15 cellular contexts compared by ENCODE assay signal in genomic region chr18:68316636-68317035, GRCh38.
A peak's percentile ranks its signal among the peaks of the same experiment; 100 is the strongest.
DNase-seq lines count a peak whose midpoint lies in the region; ATAC-seq, FAIRE-seq and TF ChIP-seq lines count a peak whose summit lies in the region.
"Had no signal": no experiment of that assay in that cellular context is flagged by ENCODE, and none has a peak within 500 bp of the region (broad histone marks: within the 10 kb centered on the region; RNA-seq: fewer than 3 reads in every experiment).

No MANE protein-coding gene starts in this region.

- H3K4me1 Mint-ChIP-seq in activated T-cell treated with anti-CD3 and anti-CD28 coated beads, Interleukin-2, amount 50 U/mL, for 24 hours (ENCODE audit: low read depth): no peaks in the 10 kb centered on the region
- H3K4me1 Mint-ChIP-seq in naive thymus-derived CD8-positive, alpha-beta T cell: no peaks in the 10 kb centered on the region

- H3K9me2 ChIP-seq in GM23248 (ENCODE audit: insufficient read depth): no peaks in the 10 kb centered on the region

- H3K79me2 ChIP-seq in GM23248 (ENCODE audit: insufficient read depth): no peaks in the 10 kb centered on the region
- no peaks in the 10 kb centered on the region for H3K79me2 ChIP-seq in fibroblast of lung (ENCODE audit: control insufficient read depth, insufficient read depth, low read length)

- no peaks in the 10 kb centered on the region for H3F3A ChIP-seq in GM23248 (ENCODE audit: insufficient read depth)

- POLR2A ChIA-PET in naive thymus-derived CD8-positive, alpha-beta T cell (lab: Charles Lee): no interaction called here

- peak overlapping the region; percentile 99 for H2AFZ ChIP-seq in GM23248
- peak overlapping the region; percentile 82 for H2AFZ ChIP-seq in fibroblast of lung (ENCODE audit: low read length)

- peak overlapping the region; percentile 76 for H3K4me3 ChIP-seq in GM23248
- no peak overlapping the region for H3K4me3 ChIP-seq in RWPE2 (ENCODE audit: severe bottlenecking)
- H3K4me3 ChIP-seq in fibroblast of lung (replicated peaks in 1 of 4; ENCODE audit: control extremely low read depth in 1 of 4, insufficient read depth in 1 of 4, low read depth in 3 of 4, low read length in 4 of 4): peak overlapping the region; percentile 18 to 36 (median 32)
- H3K4me3 ChIP-seq in skeletal muscle satellite cell (ENCODE audit: low read length): peak overlapping the region; percentile 62
- H3K4me3 ChIP-seq: lung had no signal

- H3K27me3 ChIP-seq in GM23248 (replicated peaks; ENCODE audit: insufficient read depth): no peaks in the 10 kb centered on the region
- no peaks in the 10 kb centered on the region for H3K27me3 ChIP-seq in RWPE2 (ENCODE audit: insufficient read depth, poor library complexity, severe bottlenecking)
- H3K27me3 ChIP-seq in fibroblast of lung (ENCODE audit: control insufficient read depth, insufficient read depth, low read length): no peaks in the 10 kb centered on the region
- no peaks in the 10 kb centered on the region for H3K27me3 ChIP-seq in skeletal muscle satellite cell (ENCODE audit: control insufficient read depth, insufficient read depth, low read length)

- H3K27ac ChIP-seq in GM23248: peak overlapping the region; percentile 19; the same call in 1 of the 2 replicates
- H3K27ac ChIP-seq in RWPE2 (ENCODE audit: poor library complexity, severe bottlenecking): no peak overlapping the region
- peak overlapping the region; percentile 15 for H3K27ac ChIP-seq in fibroblast of lung (ENCODE audit: insufficient read depth, low read length)
- H3K27ac ChIP-seq: VCaP had no signal

- H3K36me3 Mint-ChIP-seq in activated T-cell treated with anti-CD3 and anti-CD28 coated beads, Interleukin-2, amount 50 U/mL, for 24 hours (ENCODE audit: low read depth): no peaks in the 10 kb centered on the region
- H3K36me3 Mint-ChIP-seq in naive thymus-derived CD8-positive, alpha-beta T cell: no peaks in the 10 kb centered on the region

- H3K9me3 Mint-ChIP-seq in activated T-cell treated with anti-CD3 and anti-CD28 coated beads, Interleukin-2, amount 50 U/mL, for 24 hours: no peaks in the 10 kb centered on the region
- peaks cover 0 to 7% (median 0%) of the 10 kb centered on the region in 9 donors for H3K9me3 Mint-ChIP-seq in naive thymus-derived CD8-positive, alpha-beta T cell
- H3K9me3 Mint-ChIP-seq: activated T-cell treated with anti-CD3 and anti-CD28 coated beads, Interleukin-2, amount 50 U/mL, for 72 hours had no signal

- in situ Hi-C loops in GM23248 (cut with MboI): no loop called here

- FAIRE-seq in GM12892 (lab: Jason Lieb, UNC): no peak

- H3K9ac ChIP-seq in GM23248 (peak overlapping the region; percentile 70), fibroblast of lung (ENCODE audit: insufficient read depth, low read length) (no peak overlapping the region), skeletal muscle satellite cell (ENCODE audit: low read depth, low read length) (peak overlapping the region; percentile 69)

- no peak for TF ChIP-seq POLR2A in GM12892 (IDR thresholded peaks at IDR 0.05; ENCODE audit: low read depth, low read length)

- peaks cover 5% of the 10 kb centered on the region; the same call in 1 of the 2 replicates for H3K4me1 ChIP-seq in GM23248 (ENCODE audit: insufficient read depth)
- no peaks in the 10 kb centered on the region for H3K4me1 ChIP-seq in RWPE2 (ENCODE audit: insufficient read depth, poor library complexity, severe bottlenecking)
- no peaks in the 10 kb centered on the region for H3K4me1 ChIP-seq in fibroblast of lung (ENCODE audit: control insufficient read depth, extremely low read depth, insufficient read depth, low read length)
- peaks cover 27% of the 10 kb centered on the region for H3K4me1 ChIP-seq in skeletal muscle satellite cell (ENCODE audit: control insufficient read depth, insufficient read depth, low read length)

- H3K4me2 ChIP-seq in GM23248 (ENCODE audit: unreplicated experiment) (peak overlapping the region; percentile 95), fibroblast of lung (ENCODE audit: extremely low read depth, insufficient read depth, low read length) (peak overlapping the region; percentile 90), skeletal muscle satellite cell (ENCODE audit: low read length) (peak overlapping the region; percentile 81)

- no peaks in the 10 kb centered on the region for H3K9me3 ChIP-seq in GM23248 (ENCODE audit: low read depth)
- H3K9me3 ChIP-seq in RWPE2 (ENCODE audit: severe bottlenecking): no peaks in the 10 kb centered on the region
- no peaks in the 10 kb centered on the region for H3K9me3 ChIP-seq in fibroblast of lung (ENCODE audit: control insufficient read depth, insufficient read depth, low read depth, low read length)
- H3K9me3 ChIP-seq in skeletal muscle satellite cell (replicated peaks; ENCODE audit: low read length): no peaks in the 10 kb centered on the region

- no peak overlapping the region for H3K4me3 Mint-ChIP-seq in activated T-cell treated with anti-CD3 and anti-CD28 coated beads, Interleukin-2, amount 50 U/mL, for 24 hours
- H3K4me3 Mint-ChIP-seq in naive thymus-derived CD8-positive, alpha-beta T cell: no peak overlapping the region
- H3K4me3 Mint-ChIP-seq: activated T-cell treated with anti-CD3 and anti-CD28 coated beads, Interleukin-2, amount 50 U/mL, for 72 hours had no signal

- ATAC-seq in RWPE2 (ENCODE audit: low read depth): peak; percentile 57; the same call in 1 of the 3 replicates
- no peak for ATAC-seq in naive thymus-derived CD8-positive, alpha-beta T cell
- ATAC-seq: activated T-cell treated with anti-CD3 and anti-CD28 coated beads, Interleukin-2, amount 50 U/mL, for 72 hours; Right ventricle myocardium inferior had no signal

- 3 to 4% methylated on average over 3 of the region's 3 CpGs for WGBS in GM23248 (ENCODE audit: low coverage in 1 of 2, low lambda C conversion rate in 2 of 2, missing lambda C conversion rate in 2 of 2), 2 experiments

- no peaks in the 10 kb centered on the region for H3K27me3 Mint-ChIP-seq in activated T-cell treated with anti-CD3 and anti-CD28 coated beads, Interleukin-2, amount 50 U/mL, for 24 hours
- H3K27me3 Mint-ChIP-seq in naive thymus-derived CD8-positive, alpha-beta T cell: peaks cover 0 to 3% (median under 1%) of the 10 kb centered on the region in 5 donors

- DNase-seq in GM23248 (peak; percentile 64), RWPE2 (ENCODE audit: low spot score) (no peak), fibroblast of lung (ENCODE audit: low read depth in 2 of 2) (peak; percentile 38 to 47), GM12892 (ENCODE audit: insufficient read length) (no peak)
- DNase-seq in activated T-cell treated with anti-CD3 and anti-CD28 coated beads, Interleukin-2, amount 50 U/mL, for 24 hours: no peak
- DNase-seq in naive thymus-derived CD8-positive, alpha-beta T cell: no peak
- DNase-seq: activated T-cell treated with anti-CD3 and anti-CD28 coated beads, Interleukin-2, amount 50 U/mL, for 72 hours; cerebellar nuclear complex; DMS79 treated with DMSO at 0.1 percent for 48 hours; glutamatergic neuron; NCI-H1930 had no signal

- H3K36me3 ChIP-seq in GM23248 (ENCODE audit: low read depth) (no peaks in the 10 kb centered on the region), RWPE2 (ENCODE audit: low read depth) (no peaks in the 10 kb centered on the region), fibroblast of lung (ENCODE audit: control insufficient read depth, insufficient read depth, low read length) (no peaks in the 10 kb centered on the region), skeletal muscle satellite cell (ENCODE audit: insufficient read depth, low read length) (no peaks in the 10 kb centered on the region)

- H4K20me1 ChIP-seq in GM23248 (ENCODE audit: insufficient read depth) (no peaks in the 10 kb centered on the region), fibroblast of lung (ENCODE audit: control insufficient read depth, extremely low read depth, insufficient read depth, low read length) (no peaks in the 10 kb centered on the region)

- no peak overlapping the region for H3K27ac Mint-ChIP-seq in activated T-cell treated with anti-CD3 and anti-CD28 coated beads, Interleukin-2, amount 50 U/mL, for 24 hours
- H3K27ac Mint-ChIP-seq in naive thymus-derived CD8-positive, alpha-beta T cell: no peak overlapping the region
- H3K27ac Mint-ChIP-seq: activated T-cell treated with anti-CD3 and anti-CD28 coated beads, Interleukin-2, amount 50 U/mL, for 72 hours had no signal

- TF ChIP-seq CTCF in RWPE2 (IDR thresholded peaks at IDR 0.05; ENCODE audit: poor library complexity, severe bottlenecking) (no peak), fibroblast of lung (conservative IDR thresholded peaks at IDR 0.05 in 1 of 2, IDR thresholded peaks at IDR 0.05 in 1 of 2; ENCODE audit: low read depth in 1 of 2, low read length in 2 of 2) (no peak)

Comparison
In these comparisons a context has a peak if more than half of its experiments do, and no peak if none do; other contexts are left out.
1. DNase-seq: peak in GM23248 (single experiment) and fibroblast of lung (2 of 2); none in RWPE2 (single experiment), activated T-cell treated with anti-CD3 and anti-CD28 coated beads, Interleukin-2, amount 50 U/mL, for 24 hours (single experiment), naive thymus-derived CD8-positive, alpha-beta T cell (0 of 10) and GM12892 (single experiment).
2. Peak in every context shown above with its lines, with median percentiles within 50 percentile points of each other: H3K4me2 ChIP-seq.